12 cellular contexts compared by ENCODE assay signal in the genomic region with DNA sequence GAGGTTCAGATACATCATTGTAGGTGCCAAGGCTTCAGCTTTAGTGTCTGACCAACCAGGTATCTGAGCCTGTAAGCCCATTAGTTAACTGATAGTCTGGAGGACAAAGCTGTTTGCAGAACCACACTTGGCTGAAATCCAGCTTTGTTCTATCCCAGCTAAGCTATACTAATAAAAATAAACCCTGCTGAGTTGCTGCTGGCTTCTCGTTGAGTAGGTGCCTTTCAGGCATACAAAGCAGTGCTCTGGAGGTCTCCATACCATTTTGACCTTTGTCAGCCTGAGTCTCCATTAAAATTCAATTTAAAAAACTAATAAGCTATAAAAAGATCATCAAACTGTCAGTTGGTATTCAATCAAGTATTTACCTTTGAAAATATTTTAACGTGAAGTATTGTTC. TPM values are rescaled to one million over a fixed set of nuclear protein-coding genes. Genes with fewer than 3 reads are reported as not detected.
DNase-seq lines count a peak whose midpoint lies in the region; ATAC-seq and TF ChIP-seq lines count a peak whose summit lies in the region.
"Had no signal": no experiment of that assay in that cellular context is flagged by ENCODE, and none has a peak within 500 bp of the region (broad histone marks: within the 10 kb centered on the region; RNA-seq: fewer than 3 reads in every experiment).

No MANE protein-coding gene starts in this region.

- H3K4me1 Mint-ChIP-seq in GM23338, result peaks cover 73% of the 10 kb centered on the region
- H3K4me1 Mint-ChIP-seq: activated T-helper 17 cell treated with anti-CD3 and anti-CD28 coated beads, Interleukin-2, amount 50 U/mL, for 72 hours had no signal

- no peaks in the 10 kb centered on the region for H3K36me3 ChIP-seq in GM23338 (ENCODE audit: insufficient read depth)
- no peaks in the 10 kb centered on the region for H3K36me3 ChIP-seq in effector memory CD4-positive, alpha-beta T cell (ENCODE audit: control insufficient read depth, insufficient read depth, low read length)
- H3K36me3 ChIP-seq: Peyer's patch had no signal

- H3K27ac Mint-ChIP-seq in GM23338, result no peak overlapping the region
- H3K27ac Mint-ChIP-seq: activated T-helper 17 cell treated with anti-CD3 and anti-CD28 coated beads, Interleukin-2, amount 50 U/mL, for 72 hours; dendritic cell treated with granulocyte-macrophage colony-stimulating factor and Interleukin-4, amounts not matched to agents 40 ng/mL and 50 ng/mL, for 4 days had no signal

- no peaks in the 10 kb centered on the region for H3F3A ChIP-seq in GM23338 (replicated peaks; ENCODE audit: low read depth)

- H3K27me3 Mint-ChIP-seq in GM23338 (ENCODE audit: insufficient read depth, low read depth, poor library complexity), result no peaks in the 10 kb centered on the region
- H3K27me3 Mint-ChIP-seq: dendritic cell treated with granulocyte-macrophage colony-stimulating factor and Interleukin-4, amounts not matched to agents 40 ng/mL and 50 ng/mL, for 4 days had no signal

- no peak overlapping the region for H2AFZ ChIP-seq in GM23338

- no peaks in the 10 kb centered on the region for H3K9me3 Mint-ChIP-seq in GM23338
- H3K9me3 Mint-ChIP-seq: activated T-helper 17 cell treated with anti-CD3 and anti-CD28 coated beads, Interleukin-2, amount 50 U/mL, for 72 hours; dendritic cell treated with granulocyte-macrophage colony-stimulating factor and Interleukin-4, amounts not matched to agents 40 ng/mL and 50 ng/mL, for 4 days had no signal

- peaks cover 54% of the 10 kb centered on the region for H3K4me1 ChIP-seq in GM23338 (ENCODE audit: insufficient read depth)
- H3K4me1 ChIP-seq in effector memory CD4-positive, alpha-beta T cell (ENCODE audit: control insufficient read depth, insufficient read depth, low read length, poor library complexity, severe bottlenecking), result no peaks in the 10 kb centered on the region
- H3K4me1 ChIP-seq: Peyer's patch had no signal

- DNase-seq in GM23338 (ENCODE audit: low spot score) (no peak), NCI-H2081 (lab: John Stamatoyannopoulos, UW) (peak; percentile 78 to 94), left kidney (ENCODE audit: low read depth, low spot score) (peak; percentile 28)
- no peak for DNase-seq in NK-92 treated with Interleukin-12 subunit alpha and Interleukin-12 subunit beta, amount 100 ng/mL, for 24 hours (lab: John Stamatoyannopoulos, UW)
- no peak for DNase-seq in effector memory CD4-positive, alpha-beta T cell
- DNase-seq: CD4-positive, CD25-positive, alpha-beta regulatory T cell; Peyer's patch had no signal

- H3K79me2 ChIP-seq in GM23338 (replicated peaks; ENCODE audit: insufficient read depth), result peaks cover 100% of the 10 kb centered on the region

- ATAC-seq in GM23338 (peak; percentile 81), GM18519 (IDR thresholded peaks at IDR 0.05; ENCODE audit: low FRiP score, unreplicated experiment) (no peak), HG02885 (IDR thresholded peaks at IDR 0.05; ENCODE audit: poor library complexity, unreplicated experiment) (no peak)
- ATAC-seq: activated T-helper 17 cell treated with anti-CD3 and anti-CD28 coated beads, Interleukin-2, amount 50 U/mL, for 72 hours had no signal

- H3K4me3 Mint-ChIP-seq in GM23338, result no peak overlapping the region
- H3K4me3 Mint-ChIP-seq: activated T-helper 17 cell treated with anti-CD3 and anti-CD28 coated beads, Interleukin-2, amount 50 U/mL, for 72 hours; CD4-positive, CD25-positive, alpha-beta regulatory T cell; dendritic cell treated with granulocyte-macrophage colony-stimulating factor and Interleukin-4, amounts not matched to agents 40 ng/mL and 50 ng/mL, for 4 days had no signal

- no peaks in the 10 kb centered on the region for H3K27me3 ChIP-seq in GM23338 (ENCODE audit: insufficient read depth)
- H3K27me3 ChIP-seq in effector memory CD4-positive, alpha-beta T cell (replicated peaks; ENCODE audit: control insufficient read depth, insufficient read depth, low read length, poor library complexity, severe bottlenecking), result no peaks in the 10 kb centered on the region
- H3K27me3 ChIP-seq: Peyer's patch had no signal

- H3K4me3 ChIP-seq in GM23338, result no peak overlapping the region
- H3K4me3 ChIP-seq in effector memory CD4-positive, alpha-beta T cell (ENCODE audit: insufficient read depth, low read depth, low read length, poor library complexity, severe bottlenecking), result no peak overlapping the region
- H3K4me3 ChIP-seq: Peyer's patch had no signal

- H3K9me3 ChIP-seq in effector memory CD4-positive, alpha-beta T cell (ENCODE audit: control insufficient read depth, low read length), result no peaks in the 10 kb centered on the region
- H3K9me3 ChIP-seq: Peyer's patch had no signal

- H3K27ac ChIP-seq in GM23338 (ENCODE audit: low read depth) (no peak overlapping the region), VCaP (peak overlapping the region; percentile 31; the same call in 1 of the 2 replicates)
- no peak overlapping the region for H3K27ac ChIP-seq in effector memory CD4-positive, alpha-beta T cell (ENCODE audit: insufficient read depth, low read length, poor library complexity, severe bottlenecking)
- H3K27ac ChIP-seq: Peyer's patch had no signal

- peak overlapping the region; percentile 50 for H3K4me2 ChIP-seq in GM23338

- H3K9me2 ChIP-seq in GM23338 (ENCODE audit: insufficient read depth), result no peaks in the 10 kb centered on the region

- TF ChIP-seq CTCF in GM23338 (conservative IDR thresholded peaks at IDR 0.05; ENCODE audit: low read depth in 2 of 2), result no peak
- TF ChIP-seq CTCF in VCaP (conservative IDR thresholded peaks at IDR 0.05), result no peak

- H3K36me3 Mint-ChIP-seq in GM23338 (ENCODE audit: low read depth), result peaks cover 8% of the 10 kb centered on the region; the same call in 2 of the 3 replicates

- peaks cover 40% of the 10 kb centered on the region for H4K20me1 ChIP-seq in GM23338 (replicated peaks; ENCODE audit: insufficient read depth)

TF ChIP-seq in GM23338, 12 proteins besides CTCF, POLR2A, EP300 and RAD21 (continues in another document):
- TF ChIP-seq, protein P1, sequence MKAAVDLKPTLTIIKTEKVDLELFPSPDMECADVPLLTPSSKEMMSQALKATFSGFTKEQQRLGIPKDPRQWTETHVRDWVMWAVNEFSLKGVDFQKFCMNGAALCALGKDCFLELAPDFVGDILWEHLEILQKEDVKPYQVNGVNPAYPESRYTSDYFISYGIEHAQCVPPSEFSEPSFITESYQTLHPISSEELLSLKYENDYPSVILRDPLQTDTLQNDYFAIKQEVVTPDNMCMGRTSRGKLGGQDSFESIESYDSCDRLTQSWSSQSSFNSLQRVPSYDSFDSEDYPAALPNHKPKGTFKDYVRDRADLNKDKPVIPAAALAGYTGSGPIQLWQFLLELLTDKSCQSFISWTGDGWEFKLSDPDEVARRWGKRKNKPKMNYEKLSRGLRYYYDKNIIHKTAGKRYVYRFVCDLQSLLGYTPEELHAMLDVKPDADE (IDR thresholded peaks at IDR 0.05), result no peak
- TF ChIP-seq ZNF331 (CRISPR knock-in tag; IDR thresholded peaks at IDR 0.05; ENCODE audit: low read depth) (no peak), EZH2 (IDR thresholded peaks at IDR 0.05; ENCODE audit: low read depth, unreplicated experiment) (no peak), EZH2phosphoT487 (IDR thresholded peaks at IDR 0.05; ENCODE audit: unreplicated experiment) (no peak)

RNA-seq across cellular contexts. Expression of gene CDCA7L, which starts 22.0 kb away (rescaled TPM):
- total RNA-seq in GM23338 (2014; rRNA removed; shearing (Covaris generic)), result 174 and 202 TPM in 2 replicates
- 187 and 194 TPM in 2 replicates for polyA plus RNA-seq in GM23338 (2016; fragmentation: Nextera tagmentation; extraction: Ambion mirVana)

Comparison
In these comparisons a context has a peak if more than half of its experiments do, and no peak if none do; other contexts are left out.
1. DNase-seq: peak in NCI-H2081 (2 of 2) and left kidney (single experiment); none in GM23338 (single experiment), NK-92 treated with Interleukin-12 subunit alpha and Interleukin-12 subunit beta, amount 100 ng/mL, for 24 hours (single experiment) and effector memory CD4-positive, alpha-beta T cell (0 of 3).